ENCODE assay signal across 1 cellular context in genomic region chr20:37407117-37407566, GRCh38.
TF ChIP-seq lines count a peak whose summit lies in the region.

No MANE protein-coding gene starts in this region.

TF ChIP-seq in GM12878, 131 proteins besides CTCF, POLR2A, EP300 and RAD21 (continued from another document):
- no peak for TF ChIP-seq SKIL (IDR thresholded peaks at IDR 0.05; ENCODE audit: low read depth, poor library complexity, severe bottlenecking)
- no peak for TF ChIP-seq GATAD2B (conservative IDR thresholded peaks at IDR 0.05; ENCODE audit: low read depth)
- no peak for TF ChIP-seq EED (IDR thresholded peaks at IDR 0.05; ENCODE audit: low read depth)
- no peak for TF ChIP-seq HDAC2 (IDR thresholded peaks at IDR 0.05)
- TF ChIP-seq SUPT20H (IDR thresholded peaks at IDR 0.05; ENCODE audit: borderline replicate concordance, control insufficient read depth, low read depth, low read length): no peak
- no peak for TF ChIP-seq USF2 (IDR thresholded peaks at IDR 0.05; ENCODE audit: borderline replicate concordance, low read depth, low read length)
- TF ChIP-seq REST (IDR thresholded peaks at IDR 0.05; ENCODE audit: low read depth, low read length): no peak
- no peak for TF ChIP-seq GABPA (IDR thresholded peaks at IDR 0.05; ENCODE audit: low read depth)
- no peak for TF ChIP-seq POLR2AphosphoS2 (IDR thresholded peaks at IDR 0.05; ENCODE audit: low read depth, low read length)
- no peak for TF ChIP-seq FOS (IDR thresholded peaks at IDR 0.05; ENCODE audit: borderline replicate concordance, extremely low read depth, insufficient read length)
- TF ChIP-seq CREB1 (IDR thresholded peaks at IDR 0.05; ENCODE audit: low read depth): no peak
- TF ChIP-seq ATF2 (IDR thresholded peaks at IDR 0.05; ENCODE audit: low read length): no peak
- TF ChIP-seq KLF5 (IDR thresholded peaks at IDR 0.05; ENCODE audit: partially characterized antibody): no peak
- TF ChIP-seq PML (IDR thresholded peaks at IDR 0.05; ENCODE audit: low read length): no peak
TF ChIP-seq in GM12878: peak in this region for 0.
